In genomic region chr2:235630723-235631122, GRCh38 we compare ENCODE assay signal across 21 cellular contexts.
DNase-seq lines count a peak whose midpoint lies in the region; ATAC-seq and FAIRE-seq lines count a peak whose summit lies in the region.
"Had no signal": no experiment of that assay in that cellular context is flagged by ENCODE, and none has a peak within 500 bp of the region (broad histone marks: within the 10 kb centered on the region; RNA-seq: fewer than 3 reads in every experiment).

No MANE protein-coding gene starts in this region.

- no peak overlapping the region for H2AFZ ChIP-seq in trophoblast cell (ENCODE audit: insufficient read depth, low read length, poor library complexity)

- no peak overlapping the region for H3K14ac ChIP-seq in trophoblast cell (ENCODE audit: low read length)

- peaks cover 2% of the 10 kb centered on the region for H3K79me2 ChIP-seq in trophoblast cell (ENCODE audit: control insufficient read depth, insufficient read depth, low read length, poor library complexity)

- peaks cover 3 to 12% of the 10 kb centered on the region in 2 experiments for H3K4me1 ChIP-seq in trophoblast cell (ENCODE audit: control insufficient read depth in 1 of 2, insufficient read depth in 2 of 2, low read length in 2 of 2)

- no peak overlapping the region for H2BK12ac ChIP-seq in trophoblast cell (ENCODE audit: low read length)

- H3K4me3 ChIP-seq in trophoblast cell (ENCODE audit: low read depth, low read length) = peak overlapping the region; percentile 46
- H3K4me3 ChIP-seq: MG63 had no signal

- H3K18ac ChIP-seq in trophoblast cell (ENCODE audit: low read length) = no peak overlapping the region

- H3K9ac ChIP-seq in trophoblast cell (ENCODE audit: low read length) = no peak overlapping the region

- ATAC-seq in GM18519 (IDR thresholded peaks at IDR 0.05; ENCODE audit: low FRiP score, unreplicated experiment) (no peak), GM19351 (IDR thresholded peaks at IDR 0.05; ENCODE audit: unreplicated experiment) (no peak)
- ATAC-seq: Panc1 had no signal

- no peaks in the 10 kb centered on the region for H3K36me3 ChIP-seq in trophoblast cell (ENCODE audit: control insufficient read depth in 1 of 2, insufficient read depth in 2 of 2, low read length in 2 of 2)
- H3K36me3 ChIP-seq: MG63 had no signal

- no peak overlapping the region for H4K8ac ChIP-seq in trophoblast cell (ENCODE audit: low read depth, low read length)

- H3K23ac ChIP-seq in trophoblast cell (ENCODE audit: low read length) = no peak overlapping the region

- FAIRE-seq in frontal cortex (lab: Jason Lieb, UNC) = no peak
- FAIRE-seq: HTR-8/SVneo had no signal

- no peaks in the 10 kb centered on the region for H3K27me3 ChIP-seq in trophoblast cell (ENCODE audit: insufficient read depth, low read length)
- H3K27me3 ChIP-seq: MG63 had no signal

- no peak overlapping the region for H2AK5ac ChIP-seq in trophoblast cell (ENCODE audit: low read length)

- WGBS in trophoblast cell (ENCODE audit: extremely low coverage, insufficient coverage, insufficient read length) = no CpG with 5 or more reads among the region's 18 CpGs

- no peaks in the 10 kb centered on the region for H3K79me1 ChIP-seq in trophoblast cell (ENCODE audit: low read length)

- no peak overlapping the region for H4K91ac ChIP-seq in trophoblast cell (ENCODE audit: low read depth, low read length)

- no peak overlapping the region for H3K27ac ChIP-seq in trophoblast cell (ENCODE audit: low read depth, low read length)

- no peak overlapping the region for H2BK5ac ChIP-seq in trophoblast cell (ENCODE audit: low read depth, low read length, poor library complexity)

- no peaks in the 10 kb centered on the region for H3K9me3 ChIP-seq in trophoblast cell (ENCODE audit: insufficient read depth, low read depth, low read length)
- H3K9me3 ChIP-seq: MG63 had no signal

- H3K4me2 ChIP-seq in trophoblast cell (ENCODE audit: low read length) = no peak overlapping the region

- H3K4ac ChIP-seq in trophoblast cell (ENCODE audit: low read depth, low read length) = no peak overlapping the region

- H2BK120ac ChIP-seq in trophoblast cell (ENCODE audit: insufficient read depth, low read length, poor library complexity) = no peak overlapping the region

- no peak overlapping the region for H4K12ac ChIP-seq in trophoblast cell (ENCODE audit: low read depth, low read length)

- peak; percentile 10 for DNase-seq in NCI-H526 treated with DMSO at 0.1 percent for 48 hours (lab: John Stamatoyannopoulos, UW)
- DNase-seq in SK-N-DZ (ENCODE audit: low spot score) = peak; percentile 75
- peak; percentile 46 for DNase-seq in left kidney (ENCODE audit: low read depth, low spot score)
- DNase-seq in trophoblast cell = no peak
- DNase-seq in frontal cortex (ENCODE audit: low spot score in 2 of 2) = no peak
- DNase-seq in HuH-7.5 (ENCODE audit: low spot score) = no peak
- DNase-seq: ACHN; CD8-positive, alpha-beta memory T cell; DMS79 treated with DMSO at 0.1 percent for 48 hours; H9; Kasumi-1; MG63; NCI-H1092; NCI-H187; NCI-H345; NCI-H524 treated with DMSO at 0.1 percent for 48 hours; SW 1271 had no signal

Comparison
In these comparisons a context has a peak if more than half of its experiments do, and no peak if none do; other contexts are left out.
1. DNase-seq: peak in NCI-H526 treated with DMSO at 0.1 percent for 48 hours (single experiment), SK-N-DZ (single experiment) and left kidney (single experiment); none in trophoblast cell (0 of 2), frontal cortex (0 of 2) and HuH-7.5 (single experiment).